9 cellular contexts compared by ENCODE assay signal in genomic region chr7:73311421-73311820, GRCh38. TPM values are rescaled to one million over a fixed set of nuclear protein-coding genes. Genes with fewer than 3 reads are reported as not detected.
"Had no signal": no experiment of that assay in that cellular context is flagged by ENCODE, and none has a peak within 500 bp of the region (broad histone marks: within the 10 kb centered on the region; RNA-seq: fewer than 3 reads in every experiment).

No MANE protein-coding gene starts in this region.

RNA-seq across cellular contexts. Expression of gene TRIM50, which starts 16.5 kb away (rescaled TPM):
- total RNA-seq: activated B cell treated with CpG ODN at 0.5 μM for 24 hours; activated CD4-positive, alpha-beta memory T cell treated with anti-CD3 and anti-CD28 coated beads for 36 hours; activated naive CD8-positive, alpha-beta T cell treated with anti-CD3 and anti-CD28 coated beads for 36 hours; activated T-cell treated with anti-CD3 and anti-CD28 coated beads, Interleukin-2, amount 50 U/mL, for 4 hours; bronchial epithelial cell; SJSA1 had no signal
- polyA plus RNA-seq: SK-N-SH had no signal

RNA-seq across cellular contexts. Expression of gene FKBP6, which starts 16.5 kb away (rescaled TPM):
- total RNA-seq: activated B cell treated with CpG ODN at 0.5 μM for 24 hours; activated CD4-positive, alpha-beta memory T cell treated with anti-CD3 and anti-CD28 coated beads for 36 hours; activated naive CD8-positive, alpha-beta T cell treated with anti-CD3 and anti-CD28 coated beads for 36 hours; activated T-cell treated with anti-CD3 and anti-CD28 coated beads, Interleukin-2, amount 50 U/mL, for 4 hours; aorta; body of pancreas; bronchial epithelial cell; SJSA1 had no signal
- polyA plus RNA-seq: SK-N-SH had no signal
